25 cellular contexts compared by ENCODE assay signal in the genomic region with DNA sequence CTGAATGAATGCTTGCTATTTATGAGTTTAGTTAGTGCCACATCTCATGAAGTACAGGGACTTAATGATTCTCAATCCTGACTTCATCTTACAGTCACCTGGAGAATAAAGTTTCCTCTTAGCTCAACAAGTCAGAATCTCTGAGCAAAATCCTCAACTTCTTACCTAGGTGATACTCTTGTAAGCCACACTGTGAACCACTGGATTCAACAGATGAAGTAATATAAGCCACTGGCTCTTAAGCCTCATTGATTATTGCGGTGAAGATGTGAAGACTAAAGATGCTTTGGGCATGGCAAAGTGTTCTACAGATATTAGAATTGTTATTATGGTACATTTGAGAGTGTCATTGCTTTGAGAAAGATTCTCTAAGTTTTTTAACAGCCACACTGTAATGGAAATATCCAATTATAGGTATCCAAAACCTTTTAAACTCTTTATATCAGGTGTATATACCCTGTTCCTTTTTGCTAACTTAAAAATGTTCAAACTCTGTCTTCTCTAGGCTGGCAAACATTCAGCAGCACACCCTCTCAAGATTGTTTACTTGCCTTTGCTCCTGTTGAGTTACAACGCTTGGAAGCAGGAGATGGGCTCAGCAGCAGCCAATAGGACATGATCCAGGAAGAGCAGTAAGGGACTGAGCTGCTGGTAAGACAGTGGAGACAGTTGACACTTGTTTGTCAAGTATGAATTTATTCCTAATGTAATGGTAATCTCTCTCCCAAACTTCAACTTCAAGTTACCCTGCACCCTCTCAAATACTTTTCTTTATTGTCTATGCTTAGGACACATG. TPM values are rescaled to one million over a fixed set of nuclear protein-coding genes. Genes with fewer than 3 reads are reported as not detected.
DNase-seq lines count a peak whose midpoint lies in the region; ATAC-seq and TF ChIP-seq lines count a peak whose summit lies in the region.
"Had no signal": no experiment of that assay in that cellular context is flagged by ENCODE, and none has a peak within 500 bp of the region (broad histone marks: within the 10 kb centered on the region; RNA-seq: fewer than 3 reads in every experiment).

No MANE protein-coding gene starts in this region.

- peak overlapping the region; percentile 7 to 82 (median 70) for H3K27ac Mint-ChIP-seq in CD14-positive monocyte
- peak overlapping the region; percentile 92 for H3K27ac Mint-ChIP-seq in activated naive CD8-positive, alpha-beta T cell treated with anti-CD3 and anti-CD28 coated beads, Interleukin-2, amount 50 U/mL, for 24 hours
- H3K27ac Mint-ChIP-seq: activated CD4-positive, alpha-beta T cell treated with anti-CD3 and anti-CD28 coated beads, Interleukin-2, amount 10 ng/mL, durations not matched to agents 7 days and 5 days; GM23338 had no signal

- DNase-seq in NCI-H510A treated with DMSO at 0.1 percent for 48 hours (lab: John Stamatoyannopoulos, UW) (peak; percentile 4), NCI-H510A (lab: John Stamatoyannopoulos, UW) (no peak), CD14-positive monocyte (ENCODE audit: low spot score) (no peak), psoas muscle (no peak), left cardiac atrium (no peak)
- DNase-seq in activated naive CD8-positive, alpha-beta T cell treated with anti-CD3 and anti-CD28 coated beads, Interleukin-2, amount 50 U/mL, for 24 hours, result no peak
- DNase-seq: activated CD4-positive, alpha-beta T cell treated with anti-CD3 and anti-CD28 coated beads, Interleukin-2, amount 10 ng/mL, durations not matched to agents 7 days and 5 days; AML-193; caudate nucleus; CD8-positive, alpha-beta memory T cell; DMS153; NCI-H1092 treated with DMSO at 0.1 percent for 48 hours; NCI-H187 treated with DMSO at 0.1 percent for 48 hours; NCI-H226; NCI-H774; occipital lobe; SK-N-SH; T-helper 2 cell; tibial artery had no signal

- no peak overlapping the region for H3K27ac ChIP-seq in psoas muscle
- H3K27ac ChIP-seq: tibial artery had no signal

- peaks cover 31 to 56% of the 10 kb centered on the region in 2 donors for H3K36me3 Mint-ChIP-seq in CD14-positive monocyte
- peaks cover 33% of the 10 kb centered on the region for H3K36me3 Mint-ChIP-seq in activated naive CD8-positive, alpha-beta T cell treated with anti-CD3 and anti-CD28 coated beads, Interleukin-2, amount 50 U/mL, for 24 hours (ENCODE audit: low read depth)

- H3K36me3 ChIP-seq in psoas muscle (ENCODE audit: insufficient read depth in 1 of 2, low read depth in 1 of 2), result peaks cover 0 to 4% of the 10 kb centered on the region in 2 donors
- H3K36me3 ChIP-seq: tibial artery had no signal

- H3K4me1 ChIP-seq in psoas muscle, result peaks cover 35% of the 10 kb centered on the region

- H3K27me3 ChIP-seq in psoas muscle (ENCODE audit: insufficient read depth in 3 of 3, low read length in 2 of 3), result no peaks in the 10 kb centered on the region
- H3K27me3 ChIP-seq: tibial artery had no signal

- H3K4me1 Mint-ChIP-seq in CD14-positive monocyte, result peaks cover 54% of the 10 kb centered on the region
- H3K4me1 Mint-ChIP-seq in activated naive CD8-positive, alpha-beta T cell treated with anti-CD3 and anti-CD28 coated beads, Interleukin-2, amount 50 U/mL, for 24 hours, result peaks cover 87% of the 10 kb centered on the region

- H3K9me3 ChIP-seq in psoas muscle, result no peaks in the 10 kb centered on the region
- H3K9me3 ChIP-seq: SK-N-SH, tibial artery had no signal

- no peak overlapping the region for H3K4me3 Mint-ChIP-seq in CD14-positive monocyte
- no peak overlapping the region for H3K4me3 Mint-ChIP-seq in activated naive CD8-positive, alpha-beta T cell treated with anti-CD3 and anti-CD28 coated beads, Interleukin-2, amount 50 U/mL, for 24 hours
- H3K4me3 Mint-ChIP-seq: activated CD4-positive, alpha-beta T cell treated with anti-CD3 and anti-CD28 coated beads, Interleukin-2, amount 10 ng/mL, durations not matched to agents 7 days and 5 days; CD8-positive, alpha-beta memory T cell; GM23338 had no signal

- intact Hi-C loops in CD14-positive monocyte (cut with micrococcal nuclease) (loop anchor here (5.0 to 10.0 kb wide), 2 partner anchors 45 to 282 kb away; a partner anchor contains a TSS), psoas muscle (cut with DNase I) (loop anchor here in 1 of 2 donors (5.0 kb wide), 1 partner anchor 43 kb away; a partner anchor contains a TSS), left cardiac atrium (cut with DNase I) (no loop called here)

- H3K27me3 Mint-ChIP-seq in CD14-positive monocyte (ENCODE audit: low read depth in 3 of 3), result no peaks in the 10 kb centered on the region
- H3K27me3 Mint-ChIP-seq in activated naive CD8-positive, alpha-beta T cell treated with anti-CD3 and anti-CD28 coated beads, Interleukin-2, amount 50 U/mL, for 24 hours, result no peaks in the 10 kb centered on the region
- H3K27me3 Mint-ChIP-seq: activated CD4-positive, alpha-beta T cell treated with anti-CD3 and anti-CD28 coated beads, Interleukin-2, amount 10 ng/mL, durations not matched to agents 7 days and 5 days; CD8-positive, alpha-beta memory T cell; IgD-negative memory B cell had no signal

- 48 to 52% (median 49%) methylated on average over 2 of the region's 2 CpGs for WGBS in psoas muscle, 3 donors

- H3K4me3 ChIP-seq in psoas muscle, result no peak overlapping the region
- H3K4me3 ChIP-seq: GM23338, lung, smooth muscle cell, tibial artery had no signal

- TF ChIP-seq CTCF in CD14-positive monocyte (IDR thresholded peaks at IDR 0.05) (no peak), psoas muscle (IDR thresholded peaks at IDR 0.05) (no peak)

- no peaks in the 10 kb centered on the region for H3K9me3 Mint-ChIP-seq in CD14-positive monocyte
- no peaks in the 10 kb centered on the region for H3K9me3 Mint-ChIP-seq in activated naive CD8-positive, alpha-beta T cell treated with anti-CD3 and anti-CD28 coated beads, Interleukin-2, amount 50 U/mL, for 24 hours
- H3K9me3 Mint-ChIP-seq: activated CD4-positive, alpha-beta T cell treated with anti-CD3 and anti-CD28 coated beads, Interleukin-2, amount 10 ng/mL, durations not matched to agents 7 days and 5 days; CD8-positive, alpha-beta memory T cell; GM23338; IgD-negative memory B cell had no signal

- ATAC-seq in activated naive CD8-positive, alpha-beta T cell treated with anti-CD3 and anti-CD28 coated beads, Interleukin-2, amount 50 U/mL, for 24 hours, result no peak
- ATAC-seq in psoas muscle, result peak in 3 of 4 donors; percentile 42 to 65 (median 44)
- ATAC-seq in esophagus mucosa, result no peak
- ATAC-seq in HG02571 (IDR thresholded peaks at IDR 0.05; ENCODE audit: unreplicated experiment), result no peak
- ATAC-seq in left cardiac atrium, result no peak
- ATAC-seq: GM23338 had no signal

RNA-seq across cellular contexts. Expression of a gene that starts 43.4 kb away (rescaled TPM):
- polyA plus RNA-seq in CD14-positive monocyte (10 to 100 TPM; 22.6 to 47.1 TPM), psoas muscle (1 to 10 TPM; 1.4 to 2.9 (median 1.7) TPM)
- total RNA-seq in psoas muscle (10 to 100 TPM; 12.4 to 24.0 (median 15.4) TPM), esophagus mucosa (28.2 TPM), left cardiac atrium (10 to 100 TPM; 17.3 to 19.6 TPM)

Comparison
In these comparisons a context has a peak if more than half of its experiments do, and no peak if none do; other contexts are left out.
1. ATAC-seq: peak in psoas muscle (3 of 4); none in activated naive CD8-positive, alpha-beta T cell treated with anti-CD3 and anti-CD28 coated beads, Interleukin-2, amount 50 U/mL, for 24 hours (single experiment), esophagus mucosa (single experiment), HG02571 (single experiment) and left cardiac atrium (0 of 2).
2. intact Hi-C loops: an anchor here in CD14-positive monocyte (5.0 to 10.0 kb wide); none called in left cardiac atrium.